ENCODE assay signal across 25 cellular contexts in genomic region chr21:17554120-17554519, GRCh38. TPM values are rescaled to one million over a fixed set of nuclear protein-coding genes. Genes with fewer than 3 reads are reported as not detected.
"Had no signal": no experiment of that assay in that cellular context is flagged by ENCODE, and none has a peak within 500 bp of the region (broad histone marks: within the 10 kb centered on the region; RNA-seq: fewer than 3 reads in every experiment).

No MANE protein-coding gene starts in this region.

- H3K27ac ChIP-seq: ascending aorta, colonic mucosa, gastrocnemius medialis, hepatocyte, parathyroid adenoma, right atrium auricular region, thyroid gland, upper lobe of right lung had no signal

- H3K9me3 Mint-ChIP-seq: activated B cell treated with CpG ODN at 0.5 μM for 24 hours; activated CD8-positive, alpha-beta T cell treated with anti-CD3 and anti-CD28 coated beads for 36 hours; naive thymus-derived CD4-positive, alpha-beta T cell; stimulated activated effector memory CD8-positive, alpha-beta T cell treated with anti-CD3 and anti-CD28 coated beads, Interleukin-12 subunit alpha, Interleukin-12 subunit beta, amount 100 ng/mL, for 72 hours; stimulated activated naive CD8-positive, alpha-beta T cell treated with anti-CD3 and anti-CD28 coated beads, Interleukin-15, Interleukin-2, amounts not matched to agents 100 ng/mL and 50 ng/mL, for 24 hours had no signal

- H3K9ac ChIP-seq: parathyroid adenoma had no signal

- H3K36me3 ChIP-seq: ascending aorta, colonic mucosa, gastrocnemius medialis, right atrium auricular region, thyroid gland, upper lobe of right lung had no signal

- H3K27ac Mint-ChIP-seq: activated B cell treated with CpG ODN at 0.5 μM for 24 hours; activated CD8-positive, alpha-beta T cell treated with anti-CD3 and anti-CD28 coated beads for 36 hours; activated naive CD8-positive, alpha-beta T cell; naive thymus-derived CD4-positive, alpha-beta T cell; stimulated activated effector memory CD8-positive, alpha-beta T cell treated with anti-CD3 and anti-CD28 coated beads, Interleukin-12 subunit alpha, Interleukin-12 subunit beta, amount 100 ng/mL, for 72 hours; stimulated activated naive CD8-positive, alpha-beta T cell treated with anti-CD3 and anti-CD28 coated beads, Interleukin-15, Interleukin-2, amounts not matched to agents 100 ng/mL and 50 ng/mL, for 24 hours; T-helper 17 cell had no signal

- H3K4me1 ChIP-seq: ascending aorta, colonic mucosa, gastrocnemius medialis, parathyroid adenoma, right atrium auricular region, upper lobe of right lung had no signal

- H3K27me3 Mint-ChIP-seq: activated CD8-positive, alpha-beta T cell treated with anti-CD3 and anti-CD28 coated beads for 36 hours; activated naive CD8-positive, alpha-beta T cell; stimulated activated naive CD8-positive, alpha-beta T cell treated with anti-CD3 and anti-CD28 coated beads, Interleukin-15, Interleukin-2, amounts not matched to agents 100 ng/mL and 50 ng/mL, for 24 hours had no signal

- DNase-seq: activated B cell treated with CpG ODN at 0.5 μM for 24 hours; activated CD4-positive, alpha-beta T cell treated with anti-CD3 and anti-CD28 coated beads, Interleukin-2, amount 50 U/mL, for 1 hour; activated CD8-positive, alpha-beta T cell treated with anti-CD3 and anti-CD28 coated beads for 36 hours; activated naive CD4-positive, alpha-beta T cell treated with Interleukin-2 at 50 U/mL for 16 hours; activated T-cell treated with anti-CD3 and anti-CD28 coated beads, Interleukin-2, amount 50 U/mL, for 48 hours; colonic mucosa; effector memory CD4-positive, alpha-beta T cell; gastrocnemius medialis; glutamatergic neuron; islet precursor cell; left ventricle myocardium superior; mammary epithelial cell; naive thymus-derived CD4-positive, alpha-beta T cell; stimulated activated CD4-positive, alpha-beta T cell treated with anti-CD3 and anti-CD28 coated beads, Interleukin-12 subunit alpha, Interleukin-12 subunit beta, amount 100 ng/mL, for 4 hours; stimulated activated CD4-positive, alpha-beta T cell treated with anti-CD3 and anti-CD28 coated beads, Interleukin-4, amount 100 ng/mL, for 24 hours; T-helper 17 cell; thyroid gland; upper lobe of right lung had no signal

- H3K4me3 Mint-ChIP-seq: activated B cell treated with CpG ODN at 0.5 μM for 24 hours; activated CD8-positive, alpha-beta T cell treated with anti-CD3 and anti-CD28 coated beads for 36 hours; activated naive CD8-positive, alpha-beta T cell; naive thymus-derived CD4-positive, alpha-beta T cell; stimulated activated effector memory CD8-positive, alpha-beta T cell treated with anti-CD3 and anti-CD28 coated beads, Interleukin-12 subunit alpha, Interleukin-12 subunit beta, amount 100 ng/mL, for 72 hours; stimulated activated naive CD8-positive, alpha-beta T cell treated with anti-CD3 and anti-CD28 coated beads, Interleukin-15, Interleukin-2, amounts not matched to agents 100 ng/mL and 50 ng/mL, for 24 hours; T-helper 17 cell had no signal

- H3K79me2 ChIP-seq: parathyroid adenoma had no signal

- H3K4me1 Mint-ChIP-seq: activated B cell treated with CpG ODN at 0.5 μM for 24 hours; naive thymus-derived CD4-positive, alpha-beta T cell; stimulated activated effector memory CD8-positive, alpha-beta T cell treated with anti-CD3 and anti-CD28 coated beads, Interleukin-12 subunit alpha, Interleukin-12 subunit beta, amount 100 ng/mL, for 72 hours; T-helper 17 cell had no signal

- H3K27me3 ChIP-seq: ascending aorta, colonic mucosa, gastrocnemius medialis, hepatocyte, right atrium auricular region, thyroid gland, upper lobe of right lung had no signal

- H3K4me2 ChIP-seq: hepatocyte had no signal

- H3K4me3 ChIP-seq: ascending aorta, colonic mucosa, gastrocnemius medialis, hepatocyte, right atrium auricular region, thyroid gland, upper lobe of right lung had no signal

- H3K9me3 ChIP-seq: ascending aorta, colonic mucosa, gastrocnemius medialis, right atrium auricular region, thyroid gland, upper lobe of right lung had no signal

- ATAC-seq: activated CD8-positive, alpha-beta T cell treated with anti-CD3 and anti-CD28 coated beads for 36 hours; gastrocnemius medialis; naive thymus-derived CD4-positive, alpha-beta T cell; stimulated activated effector memory CD8-positive, alpha-beta T cell treated with anti-CD3 and anti-CD28 coated beads, Interleukin-12 subunit alpha, Interleukin-12 subunit beta, amount 100 ng/mL, for 72 hours; T-helper 17 cell had no signal

- H2AFZ ChIP-seq: hepatocyte, parathyroid adenoma had no signal

- H3K36me3 Mint-ChIP-seq: activated naive CD8-positive, alpha-beta T cell; stimulated activated effector memory CD8-positive, alpha-beta T cell treated with anti-CD3 and anti-CD28 coated beads, Interleukin-12 subunit alpha, Interleukin-12 subunit beta, amount 100 ng/mL, for 72 hours had no signal

RNA-seq across cellular contexts. Expression of gene CXADR, which starts 41.3 kb away (rescaled TPM):
- total RNA-seq: activated B cell treated with CpG ODN at 0.5 μM for 24 hours had no signal
